Comparison of ENCODE assay signal across 16 cellular contexts in genomic region chr3:180421711-180422110, GRCh38.
DNase-seq lines count a peak whose midpoint lies in the region; ATAC-seq and TF ChIP-seq lines count a peak whose summit lies in the region.
"Had no signal": no experiment of that assay in that cellular context is flagged by ENCODE, and none has a peak within 500 bp of the region (broad histone marks: within the 10 kb centered on the region; RNA-seq: fewer than 3 reads in every experiment).

No MANE protein-coding gene starts in this region.

- CTCF ChIA-PET in IMR-90 (lab: Yijun Ruan, JAX) (interaction anchor here (0.5 kb wide), 1 partner anchor 467 kb away, joined by 8 read pairs; no protein-coding TSS in a partner anchor), T-cell (lab: Charles Lee) (no interaction called here)

- no peaks in the 10 kb centered on the region for H3K4me1 Mint-ChIP-seq in T-cell
- H3K4me1 Mint-ChIP-seq: CD14-positive monocyte had no signal

- H3K23ac ChIP-seq in IMR-90 (ENCODE audit: low read depth, low read length): no peak overlapping the region

- no peak for TF ChIP-seq RAD21 in IMR-90 (IDR thresholded peaks at IDR 0.05; ENCODE audit: low read length)

- H3K36me3 Mint-ChIP-seq in T-cell: no peaks in the 10 kb centered on the region
- H3K36me3 Mint-ChIP-seq: CD14-positive monocyte had no signal

- TF ChIP-seq POLR2A in IMR-90 (IDR thresholded peaks at IDR 0.05; ENCODE audit: low read depth, low read length): no peak

- H3K14ac ChIP-seq in IMR-90 (replicated peaks; ENCODE audit: low read depth, low read length): no peak overlapping the region

- in situ Hi-C loops in IMR-90 (cut with MboI; ENCODE audit: low sequenced_read_pairs): no loop called here

- TF ChIP-seq CTCF in IMR-90 (conservative IDR thresholded peaks at IDR 0.05; ENCODE audit: low read depth, low read length) (no peak), cardiac fibroblast (IDR thresholded peaks at IDR 0.05; ENCODE audit: low read depth, low read length) (no peak), foreskin keratinocyte (conservative IDR thresholded peaks at IDR 0.05) (no peak)

- H3K9ac ChIP-seq in IMR-90 (ENCODE audit: low read depth, low read length) (no peak overlapping the region), skeletal muscle satellite cell (ENCODE audit: low read depth, low read length) (peak overlapping the region; percentile 11)
- H3K9ac ChIP-seq: GM23248, KMS-11 had no signal

- H3K79me1 ChIP-seq in IMR-90 (ENCODE audit: low read depth in 1 of 2, low read length in 2 of 2): no peaks in the 10 kb centered on the region

- no peak overlapping the region for H3K18ac ChIP-seq in IMR-90 (ENCODE audit: low read depth, low read length)

- BruUV-seq in IMR-90 (replicated peaks; lab: Mats Ljungman, UMichigan): no TSS peak

- WGBS in IMR-90 (ENCODE audit: extremely low coverage in 2 of 2, insufficient read length in 1 of 2), 2 experiments: no CpG with 5 or more reads among the region's 1 CpG

- ATAC-seq in IMR-90 (ENCODE audit: low read depth) (peak; percentile 48; the same call in 1 of the 2 replicates), foreskin keratinocyte (no peak), T-cell (replicated peaks in 1 of 4) (no peak), HG03095 (IDR thresholded peaks at IDR 0.05; ENCODE audit: unreplicated experiment) (no peak)
- ATAC-seq: HCT116 had no signal

- H3K27me3 ChIP-seq in IMR-90 (ENCODE audit: control insufficient read depth, insufficient read depth, low read length) (no peaks in the 10 kb centered on the region), foreskin keratinocyte (no peaks in the 10 kb centered on the region), skeletal muscle satellite cell (ENCODE audit: control insufficient read depth, insufficient read depth, low read length) (no peaks in the 10 kb centered on the region)

- POLR2A ChIA-PET in IMR-90 (lab: Charles Lee; ENCODE audit: unreplicated experiment): interaction anchor here (0.6 kb wide), 1 partner anchor 922 kb away, joined by 4 read pairs; no protein-coding TSS in a partner anchor
- POLR2A ChIA-PET in T-cell (lab: Charles Lee): no interaction called here

- H3K9me3 Mint-ChIP-seq in T-cell: peaks cover 0 to 3% (median 0%) of the 10 kb centered on the region in 3 donors

- no peaks in the 10 kb centered on the region for H3K27me3 Mint-ChIP-seq in T-cell

- H3K4me3 ChIP-seq in IMR-90 (ENCODE audit: insufficient read depth, low read depth, low read length) (no peak overlapping the region), cardiac fibroblast (replicated peaks in 1 of 2; ENCODE audit: low read depth in 2 of 2, low read length in 2 of 2) (no peak overlapping the region), skeletal muscle satellite cell (ENCODE audit: low read length) (no peak overlapping the region)
- H3K4me3 ChIP-seq: GM23248 had no signal

- H3K4me2 ChIP-seq in IMR-90 (ENCODE audit: low read depth, low read length): no peak overlapping the region; the same call in 1 of the 2 replicates
- H3K4me2 ChIP-seq in skeletal muscle satellite cell (ENCODE audit: low read length): peak overlapping the region; percentile 67
- H3K4me2 ChIP-seq: KMS-11 had no signal

- peak overlapping the region; percentile 95 for H2BK5ac ChIP-seq in IMR-90 (ENCODE audit: low read depth, low read length, poor library complexity, severe bottlenecking)

- dilution Hi-C loops in IMR-90 (cut with HindIII; ENCODE audit: low sequenced_read_pairs, unreplicated experiment): no loop called here

- no peak overlapping the region for H2AK9ac ChIP-seq in IMR-90 (replicated peaks; ENCODE audit: low read depth, low read length, poor library complexity)

- no peak overlapping the region for H2AFZ ChIP-seq in IMR-90 (replicated peaks; ENCODE audit: low read length, poor library complexity)

- no peak overlapping the region for H3K4ac ChIP-seq in IMR-90 (ENCODE audit: low read depth, low read length)

- no peak overlapping the region for H4K8ac ChIP-seq in IMR-90 (ENCODE audit: low read depth in 2 of 2, low read length in 2 of 2)

- H3K56ac ChIP-seq in IMR-90 (ENCODE audit: extremely low read depth, insufficient read depth, low read length): no peak overlapping the region

- no peak overlapping the region for H4K91ac ChIP-seq in IMR-90 (ENCODE audit: insufficient read depth, low read depth, low read length)

- H3K4me1 ChIP-seq in IMR-90 (ENCODE audit: control insufficient read depth, insufficient read depth, low read length) (no peaks in the 10 kb centered on the region), foreskin keratinocyte (peaks cover 22% of the 10 kb centered on the region), skeletal muscle satellite cell (ENCODE audit: control insufficient read depth, insufficient read depth, low read length) (peaks cover 37% of the 10 kb centered on the region)

- no peaks in the 10 kb centered on the region for H4K20me1 ChIP-seq in IMR-90 (ENCODE audit: insufficient read depth, low read length)

- no peak overlapping the region for H2BK15ac ChIP-seq in IMR-90 (ENCODE audit: low read depth, low read length)

- H3K27ac Mint-ChIP-seq in T-cell: no peak overlapping the region
- H3K27ac Mint-ChIP-seq: CD14-positive monocyte had no signal

- H3K27ac ChIP-seq in IMR-90 (ENCODE audit: insufficient read depth, low read length) (no peak overlapping the region), foreskin keratinocyte (peak overlapping the region; percentile 55)
- H3K27ac ChIP-seq: GM23248, KMS-11 had no signal

- no peak overlapping the region for H2BK120ac ChIP-seq in IMR-90 (ENCODE audit: low read depth, low read length)

- intact Hi-C loops in IMR-90 (cut with micrococcal nuclease): no loop called here

- H2AK5ac ChIP-seq in IMR-90 (ENCODE audit: low read depth, low read length): no peak overlapping the region

- H2BK20ac ChIP-seq in IMR-90 (ENCODE audit: low read depth, low read length): no peak overlapping the region

- H3K9me1 ChIP-seq in IMR-90 (ENCODE audit: insufficient read depth, low read length): no peaks in the 10 kb centered on the region

- peak; percentile 7 for DNase-seq in IMR-90
- peak; percentile 8 to 53 for DNase-seq in cardiac fibroblast (ENCODE audit: low read depth in 2 of 2)
- DNase-seq in foreskin keratinocyte: no peak
- DNase-seq in MV-4-11 (lab: John Stamatoyannopoulos, UW): no peak
- no peak for DNase-seq in T-cell
- DNase-seq: ACHN, DMS79, GM23248, NCI-H1417 treated with DMSO at 0.1 percent for 48 hours, NCI-H1930, SHP77 treated with DMSO at 0.1 percent for 48 hours had no signal

- H3K9me3 ChIP-seq in IMR-90 (ENCODE audit: control insufficient read depth, insufficient read depth, low read length): no peaks in the 10 kb centered on the region
- H3K9me3 ChIP-seq in skeletal muscle satellite cell (replicated peaks; ENCODE audit: low read length): no peaks in the 10 kb centered on the region

- H3K36me3 ChIP-seq in IMR-90 (ENCODE audit: control insufficient read depth, insufficient read depth, low read length) (no peaks in the 10 kb centered on the region), skeletal muscle satellite cell (ENCODE audit: insufficient read depth, low read length) (no peaks in the 10 kb centered on the region)

- H3K4me3 Mint-ChIP-seq in T-cell: no peak overlapping the region
- H3K4me3 Mint-ChIP-seq: CD14-positive monocyte had no signal

- no peak overlapping the region; the same call in 1 of the 2 replicates for H4K5ac ChIP-seq in IMR-90 (ENCODE audit: low read depth, low read length)

TF ChIP-seq in IMR-90, 13 proteins besides CTCF, POLR2A, EP300 and RAD21:
- TF ChIP-seq SMC3 (IDR thresholded peaks at IDR 0.05; ENCODE audit: low read depth, low read length) (no peak), NFE2L2 (IDR thresholded peaks at IDR 0.05; ENCODE audit: low read depth, low read length) (no peak), CHD1 (IDR thresholded peaks at IDR 0.05; ENCODE audit: low read depth, low read length) (no peak), MAZ (IDR thresholded peaks at IDR 0.05; ENCODE audit: borderline replicate concordance, low read depth, low read length) (no peak), USF2 (IDR thresholded peaks at IDR 0.05; ENCODE audit: low read depth, low read length) (no peak), RFX5 (IDR thresholded peaks at IDR 0.05; ENCODE audit: low read depth, low read length) (no peak), MAFK (IDR thresholded peaks at IDR 0.05; ENCODE audit: low read depth, low read length) (no peak), RCOR1 (IDR thresholded peaks at IDR 0.05; ENCODE audit: insufficient replicate concordance, low read length) (no peak), BHLHE40 (IDR thresholded peaks at IDR 0.05; ENCODE audit: low read depth, low read length) (no peak), MXI1 (IDR thresholded peaks at IDR 0.05; ENCODE audit: borderline replicate concordance, low read depth, low read length) (no peak), CEBPB (IDR thresholded peaks at IDR 0.05; ENCODE audit: low read depth, low read length) (no peak), FOS (IDR thresholded peaks at IDR 0.05; ENCODE audit: low read depth, low read length) (no peak), ELK1 (IDR thresholded peaks at IDR 0.05; ENCODE audit: borderline replicate concordance, low read depth, low read length) (no peak)

Comparison
In these comparisons a context has a peak if more than half of its experiments do, and no peak if none do; other contexts are left out.
1. DNase-seq: peak in IMR-90 (single experiment) and cardiac fibroblast (2 of 2); none in foreskin keratinocyte (0 of 2), MV-4-11 (single experiment) and T-cell (0 of 34).